4 cellular contexts compared by ENCODE assay signal in genomic region chr16:53051255-53051654, GRCh38. TPM values are rescaled to one million over a fixed set of nuclear protein-coding genes. Genes with fewer than 3 reads are reported as not detected.
"Had no signal": no experiment of that assay in that cellular context is flagged by ENCODE, and none has a peak within 500 bp of the region (broad histone marks: within the 10 kb centered on the region; RNA-seq: fewer than 3 reads in every experiment).

No MANE protein-coding gene starts in this region.

RNA-seq across cellular contexts. Expression of gene CHD9NB, which starts 1.4 kb away (rescaled TPM):
- total RNA-seq: OCI-LY7, RPMI7951, SJCRH30, T-cell had no signal
